In the genomic region with DNA sequence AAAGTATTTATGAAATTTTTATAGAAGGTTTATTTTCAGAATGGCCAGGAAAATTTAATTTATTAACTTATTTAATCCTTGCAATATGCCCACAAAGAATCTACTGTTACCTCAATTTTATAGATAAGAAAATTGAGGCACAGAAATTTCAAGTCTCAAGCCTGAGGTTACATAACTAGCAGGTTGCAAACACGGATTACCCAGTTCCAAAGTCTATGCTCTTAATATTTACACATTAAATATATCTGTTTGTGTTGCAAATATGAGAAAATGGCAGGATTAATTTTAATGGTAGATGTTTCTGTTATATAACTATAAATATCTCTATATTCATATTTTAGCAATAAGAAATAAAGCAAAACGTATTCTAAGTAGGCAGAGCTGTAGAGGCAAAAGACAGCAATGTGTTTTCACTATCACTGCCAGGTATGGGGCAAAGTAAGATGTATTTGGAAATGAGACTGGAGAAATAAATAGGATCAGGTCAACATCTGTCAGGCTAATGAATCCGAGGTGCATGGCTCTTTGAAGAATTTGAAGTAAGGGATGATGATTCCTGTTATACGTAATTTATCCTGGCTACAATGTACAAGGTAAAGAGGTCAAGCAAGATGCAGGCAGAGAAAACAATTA, we compare ENCODE assay signal across 22 cellular contexts.
DNase-seq lines count a peak whose midpoint lies in the region; ATAC-seq, FAIRE-seq and TF ChIP-seq lines count a peak whose summit lies in the region.
"Had no signal": no experiment of that assay in that cellular context is flagged by ENCODE, and none has a peak within 500 bp of the region (broad histone marks: within the 10 kb centered on the region; RNA-seq: fewer than 3 reads in every experiment).

No MANE protein-coding gene starts in this region.

- no peaks in the 10 kb centered on the region for H3K36me3 Mint-ChIP-seq in nephron progenitor cell (ENCODE audit: low read depth)
- H3K36me3 Mint-ChIP-seq: CD8-positive, alpha-beta T cell had no signal

- TF ChIP-seq EP300 in HepG2 (IDR thresholded peaks at IDR 0.05; ENCODE audit: low read depth in 2 of 2, low read length in 2 of 2): no peak
- TF ChIP-seq EP300 in HepG2 (CRISPR knock-in tag; IDR thresholded peaks at IDR 0.05; ENCODE audit: borderline replicate concordance): no peak

- H3K9me3 ChIP-seq in liver (ENCODE audit: control insufficient read depth in 4 of 4, low read length in 3 of 4) (peaks cover 0 to 4% (median under 1%) of the 10 kb centered on the region in 4 donors), HepG2 (ENCODE audit: low read length) (peaks cover 74% of the 10 kb centered on the region), PC-9 (ENCODE audit: insufficient read depth, low read depth) (no peaks in the 10 kb centered on the region)
- H3K9me3 ChIP-seq: A549; BLaER1 treated with 17β-estradiol and CSF1 and Interleukin-3, amounts not matched to agents 10 nM and 100 nM; Caco-2 had no signal

- H3K27me3 ChIP-seq in liver (ENCODE audit: control insufficient read depth in 4 of 4, insufficient read depth in 4 of 4, low read length in 3 of 4): no peaks in the 10 kb centered on the region
- H3K27me3 ChIP-seq in HepG2 (ENCODE audit: control insufficient read depth in 1 of 2, insufficient read depth in 2 of 2, low read length in 2 of 2): no peaks in the 10 kb centered on the region
- H3K27me3 ChIP-seq in PC-9 (ENCODE audit: insufficient read depth, low read depth): no peaks in the 10 kb centered on the region
- H3K27me3 ChIP-seq: BLaER1 treated with 17β-estradiol and CSF1 and Interleukin-3, amounts not matched to agents 10 nM and 100 nM had no signal

- TF ChIP-seq RAD21 in liver (IDR thresholded peaks at IDR 0.05) (no peak), HepG2 (CRISPR knock-in tag; IDR thresholded peaks at IDR 0.05) (no peak)

- CTCF ChIA-PET in HepG2 (lab: Yijun Ruan, JAX; ENCODE audit: low intra/inter-chr PET ratio, low total read pairs) (no interaction called here), PC-9 (lab: Charles Lee) (no interaction called here)

- 47% methylated on average over 4 of the region's 4 CpGs for WGBS in liver
- WGBS in HepG2 (ENCODE audit: low lambda C conversion rate): 2% methylated on average over 4 of the region's 4 CpGs

- peak overlapping the region; percentile 2 for H3K27ac Mint-ChIP-seq in nephron progenitor cell
- H3K27ac Mint-ChIP-seq: B cell; CD4-positive, alpha-beta T cell; CD8-positive, alpha-beta T cell had no signal

- H3K9me2 ChIP-seq in PC-9 (ENCODE audit: insufficient read depth): 0 out of 2 replicates have a peak, but pooled peaks cover 4% of the 10 kb centered on the region

- H3K4me1 ChIP-seq in liver (ENCODE audit: control insufficient read depth in 4 of 4, insufficient read depth in 4 of 4, low read length in 3 of 4) (peaks cover 0 to 8% (median 4%) of the 10 kb centered on the region in 4 donors), HepG2 (ENCODE audit: insufficient read depth, low read length) (no peaks in the 10 kb centered on the region), PC-9 (replicated peaks; ENCODE audit: insufficient read depth) (no peaks in the 10 kb centered on the region)
- H3K4me1 ChIP-seq: A549; BLaER1 treated with 17β-estradiol and CSF1 and Interleukin-3, amounts not matched to agents 10 nM and 100 nM; Caco-2 had no signal

- H3K9me3 Mint-ChIP-seq in nephron progenitor cell: no peaks in the 10 kb centered on the region

- H3K36me3 ChIP-seq in liver (ENCODE audit: control insufficient read depth in 4 of 4, insufficient read depth in 3 of 4, low read depth in 1 of 4, low read length in 3 of 4): no peaks in the 10 kb centered on the region
- H3K36me3 ChIP-seq in HepG2 (replicated peaks in 1 of 2; ENCODE audit: control insufficient read depth in 1 of 2, insufficient read depth in 2 of 2, low read length in 2 of 2): no peaks in the 10 kb centered on the region
- no peaks in the 10 kb centered on the region for H3K36me3 ChIP-seq in PC-9 (ENCODE audit: low read depth)
- H3K36me3 ChIP-seq: BLaER1 treated with 17β-estradiol and CSF1 and Interleukin-3, amounts not matched to agents 10 nM and 100 nM had no signal

- H3K9ac ChIP-seq in liver (ENCODE audit: low read depth in 1 of 2, low read length in 2 of 2) (no peak overlapping the region), HepG2 (ENCODE audit: insufficient read depth, low read depth, low read length) (no peak overlapping the region)
- H3K9ac ChIP-seq: BLaER1 treated with 17β-estradiol and CSF1 and Interleukin-3, amounts not matched to agents 10 nM and 100 nM had no signal

- H3K4me2 ChIP-seq in HepG2 (ENCODE audit: low read depth, low read length) (no peak overlapping the region), PC-9 (no peak overlapping the region)
- H3K4me2 ChIP-seq: A549; BLaER1 treated with 17β-estradiol and CSF1 and Interleukin-3, amounts not matched to agents 10 nM and 100 nM had no signal

- no peaks in the 10 kb centered on the region for H3F3A ChIP-seq in PC-9 (ENCODE audit: insufficient read depth, low read depth)

- POLR2A ChIA-PET in HepG2 (lab: Yijun Ruan, JAX) (no interaction called here), PC-9 (lab: Charles Lee; ENCODE audit: unreplicated experiment) (interaction anchor here (0.6 kb wide), 1 partner anchor 10 kb away, joined by 5 read pairs; no protein-coding TSS in a partner anchor)

- H2AFZ ChIP-seq in HepG2 (ENCODE audit: low read length) (no peak overlapping the region), PC-9 (peak overlapping the region; percentile 1; the same call in 1 of the 2 replicates)

- H3K4me3 Mint-ChIP-seq in nephron progenitor cell: no peak overlapping the region
- H3K4me3 Mint-ChIP-seq: B cell; CD4-positive, alpha-beta T cell; CD8-positive, alpha-beta T cell had no signal

- DNase-seq in HepG2 (ENCODE audit: low spot score) (no peak), PC-9 (no peak), left lobe of liver (ENCODE audit: low spot score) (no peak), nephron progenitor cell (no peak), pons (ENCODE audit: low spot score) (no peak)
- DNase-seq: AML-193; Caco-2; Calu3; CD4-positive, alpha-beta T cell; CD8-positive, alpha-beta T cell; DMS79 treated with DMSO at 0.1 percent for 48 hours; GF-D8 had no signal

- no peak for TF ChIP-seq POLR2A in HepG2 (IDR thresholded peaks at IDR 0.05; ENCODE audit: insufficient read depth in 1 of 2, low read depth in 2 of 2, low read length in 2 of 2)

- ATAC-seq in HepG2: no peak
- ATAC-seq in left lobe of liver: peak; percentile 71
- ATAC-seq in GM18858 (IDR thresholded peaks at IDR 0.05; ENCODE audit: unreplicated experiment): no peak
- no peak for ATAC-seq in GM21526 (IDR thresholded peaks at IDR 0.05; ENCODE audit: low FRiP score, unreplicated experiment)
- ATAC-seq: A549; CD8-positive, alpha-beta T cell had no signal

- H4K20me1 ChIP-seq in HepG2 (ENCODE audit: insufficient read depth, low read length) (no peaks in the 10 kb centered on the region), PC-9 (ENCODE audit: insufficient read depth) (no peaks in the 10 kb centered on the region)
- H4K20me1 ChIP-seq: BLaER1 treated with 17β-estradiol and CSF1 and Interleukin-3, amounts not matched to agents 10 nM and 100 nM had no signal

- intact Hi-C loops in HepG2 (cut with micrococcal nuclease; ENCODE audit: unreplicated experiment) (no loop called here), PC-9 (cut with micrococcal nuclease; ENCODE audit: unreplicated experiment) (no loop called here)

- BruUV-seq in HepG2 (replicated peaks; lab: Mats Ljungman, UMichigan) (no TSS peak), PC-9 (replicated peaks; lab: Mats Ljungman, UMichigan) (no TSS peak)

- TF ChIP-seq CTCF in liver (IDR thresholded peaks at IDR 0.05; ENCODE audit: low read depth, low read length, missing input control) (no peak), HepG2 (CRISPR knock-in tag; IDR thresholded peaks at IDR 0.05) (no peak), PC-9 (conservative IDR thresholded peaks at IDR 0.05) (no peak), nephron progenitor cell (IDR thresholded peaks at IDR 0.05) (no peak)

- in situ Hi-C loops in HepG2 (cut with HindIII; ENCODE audit: extremely low pct_ligation_motif_present, low pct_unique_long_range_greater_than_20kb): no loop called here

- H3K79me2 ChIP-seq in HepG2 (ENCODE audit: insufficient read depth, low read length) (no peaks in the 10 kb centered on the region), PC-9 (ENCODE audit: low read depth) (no peaks in the 10 kb centered on the region)

- peaks cover 17% of the 10 kb centered on the region for H3K4me1 Mint-ChIP-seq in nephron progenitor cell
- H3K4me1 Mint-ChIP-seq: B cell had no signal

- FAIRE-seq in HepG2 (lab: Jason Lieb, UNC): no peak
- FAIRE-seq: A549, D721Med, G401.6, GM12891 had no signal

- H3K27me3 Mint-ChIP-seq in nephron progenitor cell (ENCODE audit: low read depth, poor library complexity): no peaks in the 10 kb centered on the region
- H3K27me3 Mint-ChIP-seq: B cell; CD4-positive, alpha-beta T cell had no signal

- no peak overlapping the region for H3K4me3 ChIP-seq in liver (ENCODE audit: low read depth in 1 of 3, low read length in 3 of 3)
- H3K4me3 ChIP-seq in HepG2 (replicated peaks in 1 of 3; ENCODE audit: insufficient read depth in 1 of 3, low read depth in 2 of 3, low read length in 3 of 3): no peak overlapping the region
- no peak overlapping the region for H3K4me3 ChIP-seq in PC-9
- H3K4me3 ChIP-seq: A549; BLaER1 treated with 17β-estradiol and CSF1 and Interleukin-3, amounts not matched to agents 10 nM and 100 nM had no signal

- H3K27ac ChIP-seq in liver (ENCODE audit: low read depth in 1 of 2, low read length in 2 of 2) (no peak overlapping the region), HepG2 (ENCODE audit: extremely low read length, insufficient read depth, low read length) (no peak overlapping the region), PC-9 (no peak overlapping the region)
- H3K27ac ChIP-seq: A549; BLaER1 treated with 17β-estradiol and CSF1 and Interleukin-3, amounts not matched to agents 10 nM and 100 nM; C4-2B had no signal

TF ChIP-seq in liver, 16 proteins besides CTCF, POLR2A, EP300 and RAD21:
- TF ChIP-seq HNF4A (conservative IDR thresholded peaks at IDR 0.05): peak; percentile 31 to 34
- no peak for TF ChIP-seq RXRA (IDR thresholded peaks at IDR 0.05)
- no peak for TF ChIP-seq HNF4G (IDR thresholded peaks at IDR 0.05)

TF ChIP-seq in HepG2, 621 proteins besides CTCF, POLR2A, EP300 and RAD21 (continues in another document):
- TF ChIP-seq CBX2 (IDR thresholded peaks at IDR 0.05; ENCODE audit: low read depth, low read length): no peak
- TF ChIP-seq CBX2 (CRISPR knock-in tag; IDR thresholded peaks at IDR 0.05; ENCODE audit: low read depth): no peak
- TF ChIP-seq CCAR2 (optimal IDR thresholded peaks at IDR 0.05; ENCODE audit: low read depth, low read length): no peak
- no peak for TF ChIP-seq FOXO1 (CRISPR knock-in tag; IDR thresholded peaks at IDR 0.05)
